Comparison of ENCODE assay signal across 14 cellular contexts in the genomic region with DNA sequence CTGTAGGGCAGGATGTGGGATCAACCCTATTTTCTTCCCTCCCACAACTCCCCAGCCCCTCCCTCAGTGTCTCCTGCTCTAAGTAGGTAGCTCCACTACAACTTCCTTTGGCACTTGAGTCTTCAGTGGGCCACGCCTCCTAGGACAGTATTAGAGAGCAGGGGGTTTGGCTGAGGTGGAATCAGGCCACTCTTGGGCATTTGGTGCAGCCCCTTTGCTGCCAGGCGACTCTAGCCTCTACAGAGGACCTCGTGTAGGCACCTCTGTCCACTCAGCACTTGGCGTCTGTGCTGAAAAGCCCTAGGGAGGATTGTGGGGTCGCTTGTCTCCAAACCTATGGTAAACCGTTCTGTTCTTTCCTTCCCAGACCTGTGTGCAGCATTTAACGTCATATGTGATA. TPM values are rescaled to one million over a fixed set of nuclear protein-coding genes. Genes with fewer than 3 reads are reported as not detected.
DNase-seq lines count a peak whose midpoint lies in the region; TF ChIP-seq lines count a peak whose summit lies in the region.
"Had no signal": no experiment of that assay in that cellular context is flagged by ENCODE, and none has a peak within 500 bp of the region (broad histone marks: within the 10 kb centered on the region; RNA-seq: fewer than 3 reads in every experiment).

No MANE protein-coding gene starts in this region.

- H3K9me3 Mint-ChIP-seq in activated CD4-positive, alpha-beta T cell treated with anti-CD3 and anti-CD28 coated beads, Interleukin-2, amount 10 ng/mL, durations not matched to agents 7 days and 5 days: no peaks in the 10 kb centered on the region
- H3K9me3 Mint-ChIP-seq in MCF 10A (ENCODE audit: unreplicated experiment): no peaks in the 10 kb centered on the region

- peaks cover 48% of the 10 kb centered on the region for H3K79me2 ChIP-seq in PC-9 (ENCODE audit: low read depth)

- H2BK15ac ChIP-seq in neuronal stem cell (ENCODE audit: low read length): no peak overlapping the region

- H3K36me3 ChIP-seq in PC-9 (ENCODE audit: low read depth) (peaks cover 30% of the 10 kb centered on the region), neuronal stem cell (replicated peaks in 1 of 2; ENCODE audit: control insufficient read depth in 2 of 2, insufficient read depth in 2 of 2, low read length in 2 of 2) (peaks cover 25 to 50% of the 10 kb centered on the region in 2 donors), tibial artery (peaks cover 17 to 50% (median 44%) of the 10 kb centered on the region in 3 donors)

- peaks cover 21% of the 10 kb centered on the region for H3K79me1 ChIP-seq in neuronal stem cell (ENCODE audit: low read depth, low read length)

- CTCF ChIA-PET in activated CD4-positive, alpha-beta T cell treated with anti-CD3 and anti-CD28 coated beads, Interleukin-2, amount 10 ng/mL, durations not matched to agents 7 days and 5 days (lab: Charles Lee): interaction anchor here (0.6 kb wide), 1 partner anchor 1381 kb away, joined by 4 read pairs; no protein-coding TSS in a partner anchor
- CTCF ChIA-PET in PC-9 (lab: Charles Lee) (interaction anchor here (0.7 kb wide), 1 partner anchor 1050 kb away, joined by 4 read pairs; no protein-coding TSS in a partner anchor), MCF 10A (lab: Yijun Ruan, JAX) (interaction anchor here (0.6 kb wide), 1 partner anchor 8 kb away, joined by 3 read pairs; no protein-coding TSS in a partner anchor)

- peak overlapping the region; percentile 41 for H2AK5ac ChIP-seq in neuronal stem cell (ENCODE audit: low read depth, low read length)

- H3K9me3 ChIP-seq in PC-9 (ENCODE audit: insufficient read depth, low read depth): no peaks in the 10 kb centered on the region
- H3K9me3 ChIP-seq in neuronal stem cell (replicated peaks in 1 of 2; ENCODE audit: control insufficient read depth in 2 of 2, insufficient read depth in 1 of 2, low read depth in 1 of 2, low read length in 2 of 2): no peaks in the 10 kb centered on the region
- no peaks in the 10 kb centered on the region for H3K9me3 ChIP-seq in tibial artery
- H3K9me3 ChIP-seq: sigmoid colon, suprapubic skin had no signal

- peak; percentile 25 for DNase-seq in activated CD4-positive, alpha-beta T cell treated with anti-CD3 and anti-CD28 coated beads, Interleukin-2, amount 10 ng/mL, durations not matched to agents 7 days and 5 days
- DNase-seq in activated CD4-positive, alpha-beta T cell treated with anti-CD3 and anti-CD28 coated beads, Interleukin-2, amount 50 U/mL, for 4 hours: no peak
- DNase-seq in PC-9: no peak
- no peak for DNase-seq in MCF 10A (ENCODE audit: unreplicated experiment)
- no peak for DNase-seq in neuronal stem cell (ENCODE audit: low spot score)
- DNase-seq in tibial artery: no peak
- no peak for DNase-seq in Ammon's horn (ENCODE audit: low spot score)
- no peak for DNase-seq in NCI-H1417 treated with DMSO at 0.1 percent for 48 hours (lab: John Stamatoyannopoulos, UW)
- DNase-seq: activated CD8-positive, alpha-beta memory T cell treated with anti-CD3 and anti-CD28 coated beads, Interleukin-2, amount 50 U/mL, for 48 hours; NCI-H187; SHP77; sigmoid colon had no signal

- POLR2A ChIA-PET in activated CD4-positive, alpha-beta T cell treated with anti-CD3 and anti-CD28 coated beads, Interleukin-2, amount 10 ng/mL, durations not matched to agents 7 days and 5 days (lab: Charles Lee): no interaction called here
- POLR2A ChIA-PET in PC-9 (lab: Charles Lee; ENCODE audit: unreplicated experiment): no interaction called here
- POLR2A ChIA-PET in MCF 10A (lab: Yijun Ruan, JAX): interaction anchor here (3.0 to 5.0 kb wide), 2 partner anchors 27 to 65 kb away, joined by 21 to 34 read pairs; partner anchors contain the start of gene PPFIA1

- H3K27me3 Mint-ChIP-seq in activated CD4-positive, alpha-beta T cell treated with anti-CD3 and anti-CD28 coated beads, Interleukin-2, amount 10 ng/mL, durations not matched to agents 7 days and 5 days: peaks cover 1% of the 10 kb centered on the region
- no peaks in the 10 kb centered on the region for H3K27me3 Mint-ChIP-seq in MCF 10A (ENCODE audit: insufficient read depth, unreplicated experiment)

- BruUV-seq in PC-9 (replicated peaks; lab: Mats Ljungman, UMichigan): no TSS peak
- no TSS peak for BruUV-seq in MCF 10A (replicated peaks; lab: Mats Ljungman, UMichigan)

- no peak overlapping the region for H3K14ac ChIP-seq in neuronal stem cell (ENCODE audit: low read length)

- no peak overlapping the region for H4K8ac ChIP-seq in neuronal stem cell (ENCODE audit: low read depth, low read length)

- H3K36me3 Mint-ChIP-seq in activated CD4-positive, alpha-beta T cell treated with anti-CD3 and anti-CD28 coated beads, Interleukin-2, amount 10 ng/mL, durations not matched to agents 7 days and 5 days (ENCODE audit: low read depth): peaks cover 52% of the 10 kb centered on the region
- peaks cover 63% of the 10 kb centered on the region for H3K36me3 Mint-ChIP-seq in MCF 10A (ENCODE audit: insufficient read depth, unreplicated experiment)

- H2AFZ ChIP-seq in PC-9 (no peak overlapping the region), neuronal stem cell (ENCODE audit: low read length) (no peak overlapping the region)

- H4K20me1 ChIP-seq in PC-9 (ENCODE audit: insufficient read depth): peaks cover 61% of the 10 kb centered on the region

- H2BK5ac ChIP-seq in neuronal stem cell (ENCODE audit: low read length): no peak overlapping the region

- H3K4me3 ChIP-seq in PC-9 (no peak overlapping the region), neuronal stem cell (ENCODE audit: low read length in 2 of 2) (no peak overlapping the region), tibial artery (no peak overlapping the region)
- H3K4me3 ChIP-seq: sigmoid colon had no signal

- peak overlapping the region; percentile 19 for H3K23ac ChIP-seq in neuronal stem cell (ENCODE audit: low read depth, low read length, poor library complexity)

- H3F3A ChIP-seq in PC-9 (ENCODE audit: insufficient read depth, low read depth): peaks cover 70% of the 10 kb centered on the region

- TF ChIP-seq CTCF in PC-9 (conservative IDR thresholded peaks at IDR 0.05): no peak
- no peak for TF ChIP-seq CTCF in MCF 10A (IDR thresholded peaks at IDR 0.05; ENCODE audit: unreplicated experiment)
- no peak for TF ChIP-seq CTCF in tibial artery (IDR thresholded peaks at IDR 0.05)

- H3K27me3 ChIP-seq in PC-9 (ENCODE audit: insufficient read depth, low read depth) (no peaks in the 10 kb centered on the region), neuronal stem cell (ENCODE audit: control insufficient read depth in 3 of 3, insufficient read depth in 3 of 3, low read depth in 1 of 3, low read length in 3 of 3) (no peaks in the 10 kb centered on the region), tibial artery (no peaks in the 10 kb centered on the region)
- H3K27me3 ChIP-seq: sigmoid colon, suprapubic skin had no signal

- H3K4me3 Mint-ChIP-seq in activated CD4-positive, alpha-beta T cell treated with anti-CD3 and anti-CD28 coated beads, Interleukin-2, amount 10 ng/mL, durations not matched to agents 7 days and 5 days: peak overlapping the region; percentile 98
- H3K4me3 Mint-ChIP-seq in MCF 10A (ENCODE audit: unreplicated experiment): peak overlapping the region; percentile 83

- intact Hi-C loops in PC-9 (cut with micrococcal nuclease; ENCODE audit: unreplicated experiment) (no loop called here), MCF 10A (cut with micrococcal nuclease) (no loop called here), tibial artery (cut with DNase I; ENCODE audit: low total_unique reads) (loop anchor here (10.0 kb wide), 1 partner anchor 69 kb away; the partner anchor contains the start of gene PPFIA1)

- peaks cover 55% of the 10 kb centered on the region for H3K4me1 Mint-ChIP-seq in activated CD4-positive, alpha-beta T cell treated with anti-CD3 and anti-CD28 coated beads, Interleukin-2, amount 10 ng/mL, durations not matched to agents 7 days and 5 days
- peaks cover 43% of the 10 kb centered on the region for H3K4me1 Mint-ChIP-seq in MCF 10A (ENCODE audit: insufficient read depth, unreplicated experiment)

- H3K27ac Mint-ChIP-seq in activated CD4-positive, alpha-beta T cell treated with anti-CD3 and anti-CD28 coated beads, Interleukin-2, amount 10 ng/mL, durations not matched to agents 7 days and 5 days: peak overlapping the region; percentile 99
- peak overlapping the region; percentile 31 for H3K27ac Mint-ChIP-seq in MCF 10A (ENCODE audit: low read depth, unreplicated experiment)

- no peaks in the 10 kb centered on the region for H3K9me2 ChIP-seq in PC-9 (ENCODE audit: insufficient read depth)

- H3K18ac ChIP-seq in neuronal stem cell (ENCODE audit: low read length): no peak overlapping the region

- H3K4ac ChIP-seq in neuronal stem cell (ENCODE audit: low read length): no peak overlapping the region

- no peak overlapping the region for H4K91ac ChIP-seq in neuronal stem cell (ENCODE audit: low read depth, low read length, poor library complexity)

- no peak overlapping the region for H3K27ac ChIP-seq in PC-9
- no peak overlapping the region for H3K27ac ChIP-seq in neuronal stem cell (replicated peaks; ENCODE audit: low read length)
- no peak overlapping the region for H3K27ac ChIP-seq in tibial artery
- H3K27ac ChIP-seq: KMS-11, suprapubic skin had no signal

- peak overlapping the region; percentile 12 for H3K9ac ChIP-seq in neuronal stem cell (ENCODE audit: low read depth, low read length, poor library complexity)
- H3K9ac ChIP-seq: KMS-11 had no signal

- H3K4me1 ChIP-seq in PC-9 (replicated peaks; ENCODE audit: insufficient read depth) (peaks cover 19% of the 10 kb centered on the region), neuronal stem cell (ENCODE audit: control insufficient read depth in 2 of 2, insufficient read depth in 1 of 2, low read depth in 1 of 2, low read length in 2 of 2) (peaks cover 8 to 12% of the 10 kb centered on the region in 2 donors), tibial artery (peaks cover 0 to 26% (median 18%) of the 10 kb centered on the region in 4 donors)

- no peak overlapping the region for H2BK12ac ChIP-seq in neuronal stem cell (ENCODE audit: low read length)

- WGBS in neuronal stem cell (ENCODE audit: extremely low coverage in 2 of 2, insufficient read length in 2 of 2, insufficient replicate concordance in 1 of 2), 2 donors: no CpG with 5 or more reads among the region's 7 CpGs

- no peak overlapping the region for H2BK120ac ChIP-seq in neuronal stem cell (ENCODE audit: low read depth, low read length)

- H3K4me2 ChIP-seq in PC-9 (peak overlapping the region; percentile 83), neuronal stem cell (ENCODE audit: insufficient read depth, low read length, poor library complexity, severe bottlenecking) (no peak overlapping the region)
- H3K4me2 ChIP-seq: KMS-11 had no signal

RNA-seq across cellular contexts. Expression of gene FADD, which starts 2.7 kb away (rescaled TPM):
- total RNA-seq in activated CD4-positive, alpha-beta T cell treated with anti-CD3 and anti-CD28 coated beads, Interleukin-2, amount 10 ng/mL, durations not matched to agents 7 days and 5 days: 10 to 100 TPM; 31.7 to 34.5 TPM
- total RNA-seq in PC-9 (2021): 47.8 and 50.5 TPM in 2 replicates
- total RNA-seq in MCF 10A (2022): 37.1 and 44.1 TPM in 2 replicates
- polyA plus RNA-seq in neuronal stem cell (2013, experiment 1 of 2): 18.3 TPM
- polyA plus RNA-seq in neuronal stem cell (2013, experiment 2 of 2): 18.4 TPM
